Comparison of ENCODE assay signal across 12 cellular contexts in the genomic region with DNA sequence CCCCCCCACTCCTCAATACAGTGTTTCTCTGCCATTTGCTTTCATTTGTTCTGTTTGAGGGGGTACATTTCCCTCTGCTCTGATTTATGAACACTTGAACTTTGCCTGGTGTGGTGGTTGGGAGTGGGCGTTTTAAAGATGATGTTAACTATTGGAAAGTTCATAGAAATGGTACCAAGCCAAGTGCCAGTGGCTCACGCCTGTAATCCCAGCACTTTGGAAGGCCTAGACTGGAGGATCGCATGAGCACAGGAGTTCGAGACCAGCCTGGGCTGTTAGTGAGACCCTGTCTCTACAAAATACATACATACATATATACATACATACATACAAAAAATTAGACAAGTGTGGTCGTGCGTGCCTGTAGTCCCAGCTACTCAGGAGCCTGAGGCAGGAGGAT. TPM values are rescaled to one million over a fixed set of nuclear protein-coding genes. Genes with fewer than 3 reads are reported as not detected.
A peak's percentile ranks its signal among the peaks of the same experiment; 100 is the strongest.
DNase-seq lines count a peak whose midpoint lies in the region; FAIRE-seq and TF ChIP-seq lines count a peak whose summit lies in the region.
"Had no signal": no experiment of that assay in that cellular context is flagged by ENCODE, and none has a peak within 500 bp of the region (broad histone marks: within the 10 kb centered on the region; RNA-seq: fewer than 3 reads in every experiment).

No MANE protein-coding gene starts in this region.

- no peak overlapping the region for H3K9ac ChIP-seq in neuronal stem cell (ENCODE audit: low read depth, low read length, poor library complexity)

- no peak overlapping the region for H3K18ac ChIP-seq in neuronal stem cell (ENCODE audit: low read length)

- H2BK12ac ChIP-seq in neuronal stem cell (ENCODE audit: low read length), result no peak overlapping the region

- no peak overlapping the region for H2BK120ac ChIP-seq in neuronal stem cell (ENCODE audit: low read depth, low read length)

- H3K4me3 ChIP-seq in BJ (ENCODE audit: low read depth, low read length), result peak overlapping the region; percentile 94
- peak overlapping the region; percentile 81 for H3K4me3 ChIP-seq in fibroblast of mammary gland (ENCODE audit: control insufficient read depth, low read depth, low read length)
- H3K4me3 ChIP-seq in neuronal stem cell (ENCODE audit: low read length in 2 of 2), result peak overlapping the region in 1 of 2 donors; percentile 56

- H3K4me1 ChIP-seq in neuronal stem cell (ENCODE audit: control insufficient read depth in 2 of 2, insufficient read depth in 1 of 2, low read depth in 1 of 2, low read length in 2 of 2), result peaks cover 0 to 5% of the 10 kb centered on the region in 2 donors

- H2AK5ac ChIP-seq in neuronal stem cell (ENCODE audit: low read depth, low read length), result no peak overlapping the region

- H4K91ac ChIP-seq in neuronal stem cell (ENCODE audit: low read depth, low read length, poor library complexity), result no peak overlapping the region

- H3K14ac ChIP-seq in neuronal stem cell (ENCODE audit: low read length), result no peak overlapping the region

- H3K36me3 ChIP-seq in BJ (ENCODE audit: control insufficient read depth, insufficient read depth, low read length), result peaks cover 2% of the 10 kb centered on the region
- no peaks in the 10 kb centered on the region for H3K36me3 ChIP-seq in neuronal stem cell (replicated peaks in 1 of 2; ENCODE audit: control insufficient read depth in 2 of 2, insufficient read depth in 2 of 2, low read length in 2 of 2)

- H2BK15ac ChIP-seq in neuronal stem cell (ENCODE audit: low read length), result no peak overlapping the region

- CTCF ChIA-PET in BJ (lab: Yijun Ruan, JAX) (no interaction called here), RWPE1 (lab: Yijun Ruan, JAX) (no interaction called here)

- H2BK5ac ChIP-seq in neuronal stem cell (ENCODE audit: low read length), result no peak overlapping the region

- no peak for FAIRE-seq in H54 (lab: Jason Lieb, UNC)

- WGBS in neuronal stem cell (ENCODE audit: extremely low coverage in 2 of 2, insufficient read length in 2 of 2, insufficient replicate concordance in 1 of 2), 2 donors, result no CpG with 5 or more reads among the region's 6 CpGs

- POLR2A ChIA-PET in BJ (lab: Charles Lee), result no interaction called here
- POLR2A ChIA-PET in RWPE1 (lab: Yijun Ruan, JAX; ENCODE audit: low non-redundant PET), result no interaction called here

- no peak overlapping the region for H3K23ac ChIP-seq in neuronal stem cell (ENCODE audit: low read depth, low read length, poor library complexity)

- H3K79me1 ChIP-seq in neuronal stem cell (ENCODE audit: low read depth, low read length), result no peaks in the 10 kb centered on the region

- no peak overlapping the region for H3K4ac ChIP-seq in neuronal stem cell (ENCODE audit: low read length)

- no peaks in the 10 kb centered on the region for H3K9me3 ChIP-seq in neuronal stem cell (replicated peaks in 1 of 2; ENCODE audit: control insufficient read depth in 2 of 2, insufficient read depth in 1 of 2, low read depth in 1 of 2, low read length in 2 of 2)

- no peak for TF ChIP-seq POLR2A in H54 (IDR thresholded peaks at IDR 0.05; ENCODE audit: low read depth, low read length)

- no peak overlapping the region for H4K8ac ChIP-seq in neuronal stem cell (ENCODE audit: low read depth, low read length)

- peak overlapping the region; percentile 34 for H3K4me2 ChIP-seq in neuronal stem cell (ENCODE audit: insufficient read depth, low read length, poor library complexity, severe bottlenecking)

- H2AFZ ChIP-seq in neuronal stem cell (ENCODE audit: low read length), result no peak overlapping the region

- no peak for DNase-seq in BJ (ENCODE audit: low read depth)
- DNase-seq in RWPE1 (ENCODE audit: low spot score), result no peak
- DNase-seq in fibroblast of mammary gland (ENCODE audit: low read depth), result peak; percentile 41
- DNase-seq in neuronal stem cell (ENCODE audit: low spot score), result no peak
- no peak for DNase-seq in NCI-H69 (lab: John Stamatoyannopoulos, UW)
- DNase-seq in GOT3 (lab: John Stamatoyannopoulos, UW), result no peak
- no peak for DNase-seq in SHP77 (lab: John Stamatoyannopoulos, UW)
- no peak for DNase-seq in H54 (ENCODE audit: insufficient read length, low spot score)
- DNase-seq: activated effector memory CD4-positive, alpha-beta T cell treated with Interleukin-2 at 50 U/mL for 16 hours; DND-41; naive B cell; RPMI8226 had no signal

- TF ChIP-seq CTCF in BJ (IDR thresholded peaks at IDR 0.05; ENCODE audit: insufficient read depth, low read depth, low read length) (no peak), RWPE1 (conservative IDR thresholded peaks at IDR 0.05; ENCODE audit: low read depth) (no peak), fibroblast of mammary gland (conservative IDR thresholded peaks at IDR 0.05; ENCODE audit: control insufficient read depth, insufficient read depth, low read depth, low read length) (no peak)

- H3K27me3 ChIP-seq in BJ (ENCODE audit: control insufficient read depth, insufficient read depth, low read length), result no peaks in the 10 kb centered on the region
- no peaks in the 10 kb centered on the region for H3K27me3 ChIP-seq in neuronal stem cell (ENCODE audit: control insufficient read depth in 3 of 3, insufficient read depth in 3 of 3, low read depth in 1 of 3, low read length in 3 of 3)

- H3K27ac ChIP-seq in RWPE1 (peak overlapping the region; percentile 89), neuronal stem cell (replicated peaks; ENCODE audit: low read length) (no peak overlapping the region)

RNA-seq across cellular contexts. Expression of a gene that starts 1.1 kb away (rescaled TPM):
- polyA plus RNA-seq in BJ (2011; rRNA removed), result 77.3 and 86.5 TPM in 2 replicates
- polyA minus RNA-seq in BJ (2011; rRNA and poly(A)+ RNA removed), result 9.2 and 16.6 TPM in 2 replicates
- polyA plus RNA-seq in neuronal stem cell (2013, experiment 1 of 2), result 9.1 TPM
- 9.6 TPM for polyA plus RNA-seq in neuronal stem cell (2013, experiment 2 of 2)

RNA-seq across cellular contexts. Expression of a gene that starts 54.0 kb away (rescaled TPM):
- polyA plus RNA-seq in BJ (2011; rRNA removed), result not detected in 2 replicates
- polyA minus RNA-seq in BJ (2011; rRNA and poly(A)+ RNA removed), result not detected in 2 replicates
- polyA plus RNA-seq in neuronal stem cell (2013, experiment 1 of 2), result 0.01 TPM
- polyA plus RNA-seq in neuronal stem cell (2013, experiment 2 of 2), result 0.04 TPM
